8 cellular contexts compared by ENCODE assay signal in the genomic region with DNA sequence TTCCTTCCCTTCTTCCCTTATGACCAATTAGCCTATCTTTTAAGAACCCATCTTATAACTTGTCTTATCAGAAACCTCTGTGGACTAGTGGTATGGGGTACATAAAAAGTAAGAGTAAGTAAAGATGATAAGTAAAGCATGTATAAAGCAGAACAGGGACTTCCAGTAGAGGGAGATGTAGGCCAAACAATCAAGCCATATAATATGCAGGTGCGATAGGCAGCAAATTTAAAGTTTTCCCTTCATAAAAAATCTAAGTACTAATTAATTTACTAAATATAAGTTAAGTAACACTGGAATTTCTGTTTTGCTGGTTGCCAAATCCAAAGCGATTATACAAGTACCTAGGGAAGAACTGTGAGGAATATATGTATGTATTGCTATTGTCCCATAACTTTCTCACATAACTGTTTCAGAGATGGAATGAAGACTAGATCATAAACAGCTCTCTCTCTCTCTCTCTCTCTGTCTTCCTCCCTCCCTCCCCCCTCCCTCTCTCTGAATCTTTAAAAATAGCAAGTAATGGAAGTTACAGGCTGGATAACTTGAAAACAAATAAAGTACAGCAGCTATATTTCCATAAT. TPM values are rescaled to one million over a fixed set of nuclear protein-coding genes. Genes with fewer than 3 reads are reported as not detected.
A peak's percentile ranks its signal among the peaks of the same experiment; 100 is the strongest.
DNase-seq lines count a peak whose midpoint lies in the region; ATAC-seq and TF ChIP-seq lines count a peak whose summit lies in the region.

No MANE protein-coding gene starts in this region.

- peak; percentile 45 for DNase-seq in D341Med (ENCODE audit: low spot score)
- DNase-seq in GM23338 (ENCODE audit: low spot score) = peak; percentile 41
- peak; percentile 53 for DNase-seq in NCI-H69 (lab: John Stamatoyannopoulos, UW)
- peak; percentile 2 to 8 for DNase-seq in erythroblast (lab: John Stamatoyannopoulos, UW)

- H3K4me1 Mint-ChIP-seq in GM23338 = peaks cover 2% of the 10 kb centered on the region; the same call in 2 of the 3 replicates

- TF ChIP-seq POLR2A in erythroblast (IDR thresholded peaks at IDR 0.05; ENCODE audit: low read length) = no peak

- no peaks in the 10 kb centered on the region for H3K9me3 Mint-ChIP-seq in GM23338

- no peaks in the 10 kb centered on the region for H3K9me2 ChIP-seq in GM23338 (ENCODE audit: insufficient read depth)

- no peaks in the 10 kb centered on the region for H3F3A ChIP-seq in GM23338 (replicated peaks; ENCODE audit: low read depth)

- no peak overlapping the region for H3K27ac ChIP-seq in GM23338 (ENCODE audit: low read depth)

- H3K27me3 ChIP-seq in GM23338 (ENCODE audit: insufficient read depth) = no peaks in the 10 kb centered on the region

- H3K4me3 ChIP-seq in GM23338 = no peak overlapping the region

- H3K36me3 Mint-ChIP-seq in GM23338 (ENCODE audit: low read depth) = peaks cover 5% of the 10 kb centered on the region; the same call in 1 of the 3 replicates

- H3K4me1 ChIP-seq in GM23338 (ENCODE audit: insufficient read depth) = no peaks in the 10 kb centered on the region

- no peaks in the 10 kb centered on the region for H4K20me1 ChIP-seq in GM23338 (replicated peaks; ENCODE audit: insufficient read depth)

- 0 out of 3 replicates have a peak, but pooled peaks have one; percentile 31 for ATAC-seq in GM23338
- no peak for ATAC-seq in HG02840 (IDR thresholded peaks at IDR 0.05; ENCODE audit: low FRiP score, unreplicated experiment)
- no peak for ATAC-seq in GM19397 (IDR thresholded peaks at IDR 0.05; ENCODE audit: unreplicated experiment)
- no peak for ATAC-seq in HG02763 (IDR thresholded peaks at IDR 0.05; ENCODE audit: unreplicated experiment)
- no peak for ATAC-seq in HG02852 (IDR thresholded peaks at IDR 0.05; ENCODE audit: unreplicated experiment)

- no peaks in the 10 kb centered on the region; the same call in 1 of the 2 replicates for H3K79me2 ChIP-seq in GM23338 (replicated peaks; ENCODE audit: insufficient read depth)

- no peak overlapping the region for H3K27ac Mint-ChIP-seq in GM23338

- H3K27me3 Mint-ChIP-seq in GM23338 (ENCODE audit: insufficient read depth, low read depth, poor library complexity) = no peaks in the 10 kb centered on the region

- peak; percentile 64 to 66 for TF ChIP-seq CTCF in GM23338 (conservative IDR thresholded peaks at IDR 0.05; ENCODE audit: low read depth in 2 of 2)

- H2AFZ ChIP-seq in GM23338 = no peak overlapping the region

- no peak overlapping the region for H3K4me2 ChIP-seq in GM23338

- H3K36me3 ChIP-seq in GM23338 (ENCODE audit: insufficient read depth) = no peaks in the 10 kb centered on the region

- no peak overlapping the region for H3K4me3 Mint-ChIP-seq in GM23338

TF ChIP-seq in GM23338, 12 proteins besides CTCF, POLR2A, EP300 and RAD21:
- TF ChIP-seq CREB1 (CRISPR knock-in tag; IDR thresholded peaks at IDR 0.05; ENCODE audit: low read depth) (no peak), ZNF114 (CRISPR knock-in tag; IDR thresholded peaks at IDR 0.05) (no peak)
- TF ChIP-seq, protein P1, sequence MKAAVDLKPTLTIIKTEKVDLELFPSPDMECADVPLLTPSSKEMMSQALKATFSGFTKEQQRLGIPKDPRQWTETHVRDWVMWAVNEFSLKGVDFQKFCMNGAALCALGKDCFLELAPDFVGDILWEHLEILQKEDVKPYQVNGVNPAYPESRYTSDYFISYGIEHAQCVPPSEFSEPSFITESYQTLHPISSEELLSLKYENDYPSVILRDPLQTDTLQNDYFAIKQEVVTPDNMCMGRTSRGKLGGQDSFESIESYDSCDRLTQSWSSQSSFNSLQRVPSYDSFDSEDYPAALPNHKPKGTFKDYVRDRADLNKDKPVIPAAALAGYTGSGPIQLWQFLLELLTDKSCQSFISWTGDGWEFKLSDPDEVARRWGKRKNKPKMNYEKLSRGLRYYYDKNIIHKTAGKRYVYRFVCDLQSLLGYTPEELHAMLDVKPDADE (IDR thresholded peaks at IDR 0.05) = no peak

RNA-seq across cellular contexts. Expression of gene METTL25, which starts 25.7 kb away (rescaled TPM):
- total RNA-seq in GM23338 (2014; rRNA removed; shearing (Covaris generic)) = 6.1 and 7.6 TPM in 2 replicates
- polyA plus RNA-seq in GM23338 (2016; fragmentation: Nextera tagmentation; extraction: Ambion mirVana) = 14.3 and 14.6 TPM in 2 replicates

RNA-seq across cellular contexts. Expression of gene CCDC59, which starts 25.8 kb away (rescaled TPM):
- 52.2 and 65.2 TPM in 2 replicates for total RNA-seq in GM23338 (2014; rRNA removed; shearing (Covaris generic))
- polyA plus RNA-seq in GM23338 (2016; fragmentation: Nextera tagmentation; extraction: Ambion mirVana) = 197 and 203 TPM in 2 replicates
